In genomic region chr1:94937820-94938219, GRCh38 we compare ENCODE assay signal across 26 cellular contexts.
"Had no signal": no experiment of that assay in that cellular context is flagged by ENCODE, and none has a peak within 500 bp of the region (broad histone marks: within the 10 kb centered on the region; RNA-seq: fewer than 3 reads in every experiment).

No MANE protein-coding gene starts in this region.

- H3K27ac ChIP-seq: cardiac muscle cell, left ventricle myocardium inferior, neutrophil, ovary had no signal

- H3K36me3 ChIP-seq: cardiac muscle cell, neutrophil, ovary, thyroid gland had no signal

- H3K4me3 ChIP-seq: cardiac muscle cell, heart left ventricle, left ventricle myocardium inferior, lung, ovary, right lobe of liver, skin epidermis, thyroid gland had no signal

- H3K27me3 ChIP-seq: cardiac muscle cell, heart left ventricle, neutrophil, ovary, right lobe of liver, thyroid gland had no signal

- DNase-seq: activated CD4-positive, alpha-beta T cell treated with anti-CD3 and anti-CD28 coated beads for 36 hours; activated CD4-positive, CD25-positive, alpha-beta regulatory T cell; activated CD8-positive, alpha-beta memory T cell treated with anti-CD3 and anti-CD28 coated beads, Interleukin-2, amount 10 ng/mL, durations not matched to agents 7 days and 5 days; activated CD8-positive, alpha-beta T cell treated with anti-CD3 and anti-CD28 coated beads, Interleukin-2, amount 10 ng/mL, durations not matched to agents 7 days and 5 days; activated naive CD4-positive, alpha-beta T cell; activated T-cell treated with anti-CD3 and anti-CD28 coated beads, Interleukin-2, amount 50 U/mL, for 48 hours; aorta; cerebellar nuclear complex; cortex of kidney; heart left ventricle; hypothalamus; left ventricle myocardium inferior; nephron progenitor cell; ovary; right lobe of liver; stimulated activated CD4-positive, alpha-beta T cell treated with anti-CD3 and anti-CD28 coated beads, Interleukin-12 subunit alpha, Interleukin-12 subunit beta, amount 100 ng/mL, for 4 hours; stimulated activated CD4-positive, alpha-beta T cell treated with anti-CD3 and anti-CD28 coated beads, Interleukin-4, amount 100 ng/mL, for 1 hour; stimulated activated naive CD8-positive, alpha-beta T cell treated with anti-CD3 and anti-CD28 coated beads, Interleukin-15, Interleukin-2, amounts not matched to agents 100 U/mL and 50 U/mL, for 24 hours; T-helper 1 cell; thyroid gland had no signal

- H3K9me3 ChIP-seq: heart left ventricle, left ventricle myocardium inferior, neutrophil, ovary, right lobe of liver, thyroid gland had no signal

- ATAC-seq: activated CD4-positive, alpha-beta T cell treated with anti-CD3 and anti-CD28 coated beads for 36 hours; activated CD8-positive, alpha-beta memory T cell treated with anti-CD3 and anti-CD28 coated beads, Interleukin-2, amount 10 ng/mL, durations not matched to agents 7 days and 5 days; activated CD8-positive, alpha-beta T cell treated with anti-CD3 and anti-CD28 coated beads, Interleukin-2, amount 10 ng/mL, durations not matched to agents 7 days and 5 days; activated naive CD4-positive, alpha-beta T cell treated with anti-CD3 and anti-CD28 coated beads, Interleukin-2, amount 50 U/mL, for 72 hours; esophagus mucosa; heart left ventricle; right lobe of liver; stimulated activated naive CD8-positive, alpha-beta T cell treated with anti-CD3 and anti-CD28 coated beads, Interleukin-15, Interleukin-2, amounts not matched to agents 100 U/mL and 50 U/mL, for 24 hours had no signal
